In genomic region chr7:106671160-106671559, GRCh38 we compare ENCODE assay signal across 6 cellular contexts.
"Had no signal": no experiment of that assay in that cellular context is flagged by ENCODE, and none has a peak within 500 bp of the region (broad histone marks: within the 10 kb centered on the region; RNA-seq: fewer than 3 reads in every experiment).

No MANE protein-coding gene starts in this region.

- DNase-seq: GM23248, GOT3, H7, HFFc6, IMR-90 had no signal

- H3K27ac Mint-ChIP-seq: HFFc6 had no signal

- H3K9me3 Mint-ChIP-seq: HFFc6 had no signal

- H3K4me3 Mint-ChIP-seq: HFFc6 had no signal

- ATAC-seq: HCT116 had no signal
